Comparison of ENCODE assay signal across 14 cellular contexts in the genomic region with DNA sequence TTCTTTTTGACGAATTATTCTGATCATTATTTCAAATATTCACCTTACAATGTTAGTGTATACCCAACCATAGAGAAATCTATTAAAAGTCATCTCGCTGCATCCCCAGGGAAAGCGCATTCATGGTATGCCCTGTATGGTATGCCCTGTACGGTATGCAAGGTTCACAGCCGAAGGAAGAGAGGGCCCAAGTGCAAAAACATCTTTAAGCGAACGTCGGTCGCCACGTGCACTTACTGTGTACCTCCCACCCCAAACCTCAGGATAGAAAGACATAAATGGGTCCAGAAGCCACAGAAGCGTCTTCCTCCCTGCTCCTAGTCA. TPM values are rescaled to one million over a fixed set of nuclear protein-coding genes. Genes with fewer than 3 reads are reported as not detected.
A peak's percentile ranks its signal among the peaks of the same experiment; 100 is the strongest.
DNase-seq lines count a peak whose midpoint lies in the region; FAIRE-seq lines count a peak whose summit lies in the region.
"Had no signal": no experiment of that assay in that cellular context is flagged by ENCODE, and none has a peak within 500 bp of the region (broad histone marks: within the 10 kb centered on the region; RNA-seq: fewer than 3 reads in every experiment).

No MANE protein-coding gene starts in this region.

- no peak overlapping the region for H3K9ac ChIP-seq in stomach smooth muscle (ENCODE audit: low read length in 2 of 2)

- no peaks in the 10 kb centered on the region for H3K36me3 Mint-ChIP-seq in T-helper 1 cell treated with Interleukin-12 subunit alpha and Interleukin-12 subunit beta and Interleukin-4 antibody, amounts not matched to agents 30 μg/mL and 1 μg/mL, for 36 hours (ENCODE audit: low read depth)

- FAIRE-seq in RCC 7860 (lab: Jason Lieb, UNC): no peak
- FAIRE-seq: A204.1, islet of Langerhans, small intestine had no signal

- DNase-seq in T-helper 1 cell: no peak
- no peak for DNase-seq in T1000 (lab: John Stamatoyannopoulos, UW)
- no peak for DNase-seq in RCC 7860 (ENCODE audit: low spot score)
- DNase-seq in NCI-H187 (lab: John Stamatoyannopoulos, UW): no peak
- DNase-seq: activated CD4-positive, CD25-positive, alpha-beta regulatory T cell; DMS79; NCI-H510A; small intestine had no signal

- no peaks in the 10 kb centered on the region for H3K9me3 ChIP-seq in ectodermal cell (ENCODE audit: control insufficient read depth, low read length)
- no peaks in the 10 kb centered on the region for H3K9me3 ChIP-seq in mononuclear cell (ENCODE audit: low read depth, low read length)
- no peaks in the 10 kb centered on the region for H3K9me3 ChIP-seq in stomach smooth muscle (ENCODE audit: control insufficient read depth in 2 of 2, low read length in 2 of 2)

- H3K4me1 Mint-ChIP-seq in T-helper 1 cell treated with Interleukin-12 subunit alpha and Interleukin-12 subunit beta and Interleukin-4 antibody, amounts not matched to agents 30 μg/mL and 1 μg/mL, for 36 hours (ENCODE audit: low read depth): peaks cover 6% of the 10 kb centered on the region

- no peaks in the 10 kb centered on the region for H3K36me3 ChIP-seq in ectodermal cell (ENCODE audit: control insufficient read depth, insufficient read depth, low read length)
- no peaks in the 10 kb centered on the region for H3K36me3 ChIP-seq in stomach smooth muscle (ENCODE audit: control insufficient read depth in 2 of 2, insufficient read depth in 2 of 2, low read length in 2 of 2)

- peak overlapping the region; percentile 7 for H3K4me3 ChIP-seq in ectodermal cell (ENCODE audit: insufficient read depth, low read depth, low read length)
- H3K4me3 ChIP-seq in mononuclear cell (ENCODE audit: low read length): peak overlapping the region; percentile 11
- H3K4me3 ChIP-seq in stomach smooth muscle (ENCODE audit: low read length in 2 of 2): peak overlapping the region; percentile 47 to 72

- peaks cover 90% of the 10 kb centered on the region for H3K27me3 ChIP-seq in ectodermal cell (ENCODE audit: control insufficient read depth, insufficient read depth, low read length, poor library complexity, severe bottlenecking)
- H3K27me3 ChIP-seq in mononuclear cell (ENCODE audit: insufficient read depth, low read length): peaks cover 68% of the 10 kb centered on the region
- peaks cover 72 to 77% of the 10 kb centered on the region in 2 donors for H3K27me3 ChIP-seq in stomach smooth muscle (ENCODE audit: control insufficient read depth in 1 of 2, insufficient read depth in 2 of 2, low read length in 2 of 2)

- peak overlapping the region; percentile 19 for H3K27ac Mint-ChIP-seq in T-helper 1 cell treated with Interleukin-12 subunit alpha and Interleukin-12 subunit beta and Interleukin-4 antibody, amounts not matched to agents 30 μg/mL and 1 μg/mL, for 36 hours

- no peak overlapping the region for H3K27ac ChIP-seq in ectodermal cell (ENCODE audit: insufficient read depth, low read depth, low read length, poor library complexity, severe bottlenecking)
- no peak overlapping the region for H3K27ac ChIP-seq in stomach smooth muscle (ENCODE audit: low read length)

- H3K4me1 ChIP-seq in ectodermal cell (ENCODE audit: control insufficient read depth, insufficient read depth, low read length): peaks cover 7% of the 10 kb centered on the region
- peaks cover 40% of the 10 kb centered on the region for H3K4me1 ChIP-seq in mononuclear cell (ENCODE audit: insufficient read depth, low read length)
- peaks cover 12% of the 10 kb centered on the region for H3K4me1 ChIP-seq in stomach smooth muscle (ENCODE audit: control insufficient read depth, insufficient read depth, low read length)

- WGBS in ectodermal cell, 2 experiments: 2 to 3% methylated on average over 10 of the region's 11 CpGs

- peaks cover 4% of the 10 kb centered on the region for H3K9me3 Mint-ChIP-seq in T-helper 1 cell treated with Interleukin-12 subunit alpha and Interleukin-12 subunit beta and Interleukin-4 antibody, amounts not matched to agents 30 μg/mL and 1 μg/mL, for 36 hours

- H3K27me3 Mint-ChIP-seq in T-helper 1 cell treated with Interleukin-12 subunit alpha and Interleukin-12 subunit beta and Interleukin-4 antibody, amounts not matched to agents 30 μg/mL and 1 μg/mL, for 36 hours (ENCODE audit: low read depth): peaks cover 58% of the 10 kb centered on the region

- H3K4me3 Mint-ChIP-seq in T-helper 1 cell treated with Interleukin-12 subunit alpha and Interleukin-12 subunit beta and Interleukin-4 antibody, amounts not matched to agents 30 μg/mL and 1 μg/mL, for 36 hours: no peak overlapping the region

RNA-seq across cellular contexts. Expression of gene HLX, which starts 14.4 kb away (rescaled TPM):
- polyA plus RNA-seq in ectodermal cell (2013, experiment 1 of 4): not detected
- not detected for polyA plus RNA-seq in ectodermal cell (2013, experiment 2 of 4)
- 0.16 TPM for polyA plus RNA-seq in ectodermal cell (2013, experiment 3 of 4)
- polyA plus RNA-seq in ectodermal cell (2013, experiment 4 of 4): 0.49 TPM
- 7.6 TPM for total RNA-seq in mononuclear cell

Comparison
In these comparisons a context has a peak if more than half of its experiments do, and no peak if none do; other contexts are left out.
1. H3K4me3 ChIP-seq: peak in every context shown above with its lines; median percentile 60 in stomach smooth muscle; 11 in mononuclear cell; 7 in ectodermal cell.